In genomic region chr22:36340621-36341020, GRCh38 we compare ENCODE assay signal across 10 cellular contexts. TPM values are rescaled to one million over a fixed set of nuclear protein-coding genes. Genes with fewer than 3 reads are reported as not detected.
DNase-seq lines count a peak whose midpoint lies in the region; ATAC-seq, FAIRE-seq and TF ChIP-seq lines count a peak whose summit lies in the region.
"Had no signal": no experiment of that assay in that cellular context is flagged by ENCODE, and none has a peak within 500 bp of the region (broad histone marks: within the 10 kb centered on the region; RNA-seq: fewer than 3 reads in every experiment).

No MANE protein-coding gene starts in this region.

- peaks cover 47% of the 10 kb centered on the region for H3K4me1 Mint-ChIP-seq in GM23338
- H3K4me1 Mint-ChIP-seq in activated CD8-positive, alpha-beta T cell treated with anti-CD3 and anti-CD28 coated beads for 36 hours (ENCODE audit: low read depth), result peaks cover 92% of the 10 kb centered on the region

- no peaks in the 10 kb centered on the region for H3K9me3 ChIP-seq in right cardiac atrium (ENCODE audit: control insufficient read depth, low read length)

- peak in 1 of 2 experiments; percentile 25; a peak in 2 of 4 replicates for TF ChIP-seq CTCF in GM23338 (conservative IDR thresholded peaks at IDR 0.05; ENCODE audit: low read depth in 2 of 2)
- no peak for TF ChIP-seq CTCF in activated CD8-positive, alpha-beta T cell treated with anti-CD3 and anti-CD28 coated beads for 36 hours (IDR thresholded peaks at IDR 0.05)
- no peak for TF ChIP-seq CTCF in foreskin keratinocyte (conservative IDR thresholded peaks at IDR 0.05)

- peaks cover 3% of the 10 kb centered on the region; the same call in 1 of the 2 replicates for H3F3A ChIP-seq in GM23338 (replicated peaks; ENCODE audit: low read depth)

- ATAC-seq in GM23338, result no peak; the same call in 2 of the 3 replicates
- no peak for ATAC-seq in activated CD8-positive, alpha-beta T cell treated with anti-CD3 and anti-CD28 coated beads for 36 hours
- no peak for ATAC-seq in right cardiac atrium
- no peak for ATAC-seq in foreskin keratinocyte
- no peak for ATAC-seq in GM21515 (IDR thresholded peaks at IDR 0.05; ENCODE audit: unreplicated experiment)
- ATAC-seq in HG02885 (IDR thresholded peaks at IDR 0.05; ENCODE audit: poor library complexity, unreplicated experiment), result no peak

- DNase-seq in GM23338 (ENCODE audit: low spot score), result no peak
- DNase-seq in activated CD8-positive, alpha-beta T cell treated with anti-CD3 and anti-CD28 coated beads for 36 hours, result no peak
- DNase-seq in right cardiac atrium, result peak in 2 of 3 donors; percentile 32 to 44
- DNase-seq in frontal cortex (ENCODE audit: low spot score in 2 of 2), result no peak
- DNase-seq in foreskin keratinocyte, result no peak
- DNase-seq: stimulated activated CD4-positive, alpha-beta T cell treated with anti-CD3 and anti-CD28 coated beads, Interleukin-1b, Interleukin-23, amount 100 ng/mL, for 48 hours had no signal

- no peak overlapping the region for H3K9ac ChIP-seq in rectal smooth muscle tissue (ENCODE audit: low read length)

- H4K20me1 ChIP-seq in GM23338 (replicated peaks; ENCODE audit: insufficient read depth), result peaks cover 43% of the 10 kb centered on the region

- no peak overlapping the region for H3K4me2 ChIP-seq in GM23338

- H3K4me3 ChIP-seq in GM23338, result no peak overlapping the region
- H3K4me3 ChIP-seq in right cardiac atrium (ENCODE audit: low read length), result no peak overlapping the region
- H3K4me3 ChIP-seq in rectal smooth muscle tissue (ENCODE audit: low read length), result no peak overlapping the region

- no peaks in the 10 kb centered on the region for H3K9me2 ChIP-seq in GM23338 (ENCODE audit: insufficient read depth)

- POLR2A ChIA-PET in activated CD8-positive, alpha-beta T cell treated with anti-CD3 and anti-CD28 coated beads for 36 hours (lab: Charles Lee), result interaction anchor here (1.1 to 44.1 kb wide), 4 partner anchors 7 to 62 kb away, joined by 3 to 1125 read pairs (median 41); partner anchors contain the start of gene MYH9

- peaks cover 72% of the 10 kb centered on the region for H3K36me3 Mint-ChIP-seq in GM23338 (ENCODE audit: low read depth)
- H3K36me3 Mint-ChIP-seq in activated CD8-positive, alpha-beta T cell treated with anti-CD3 and anti-CD28 coated beads for 36 hours (ENCODE audit: low read depth), result peaks cover 88% of the 10 kb centered on the region

- WGBS in right cardiac atrium, result 42% methylated on average over 9 of the region's 9 CpGs

- CTCF ChIA-PET in activated CD8-positive, alpha-beta T cell treated with anti-CD3 and anti-CD28 coated beads for 36 hours (lab: Charles Lee), result interaction anchor here (1.6 to 3.1 kb wide), 4 partner anchors 12 to 146 kb away, joined by 4 to 15 read pairs (median 5); no protein-coding TSS in a partner anchor

- H3K4me1 ChIP-seq in GM23338 (ENCODE audit: insufficient read depth) (peaks cover 23% of the 10 kb centered on the region), right cardiac atrium (ENCODE audit: control insufficient read depth, insufficient read depth, low read length) (peaks cover 24% of the 10 kb centered on the region), rectal smooth muscle tissue (ENCODE audit: control insufficient read depth, insufficient read depth, low read length) (peaks cover 82% of the 10 kb centered on the region), foreskin keratinocyte (peaks cover 35% of the 10 kb centered on the region)

- H3K36me3 ChIP-seq in GM23338 (ENCODE audit: insufficient read depth), result peaks cover 36% of the 10 kb centered on the region
- H3K36me3 ChIP-seq in rectal smooth muscle tissue (ENCODE audit: control insufficient read depth, insufficient read depth, low read length), result peaks cover 48% of the 10 kb centered on the region

- H3K79me2 ChIP-seq in GM23338 (replicated peaks; ENCODE audit: insufficient read depth), result peaks cover 86% of the 10 kb centered on the region

- H3K27me3 Mint-ChIP-seq in GM23338 (ENCODE audit: insufficient read depth, low read depth, poor library complexity), result peaks cover 6% of the 10 kb centered on the region
- no peaks in the 10 kb centered on the region for H3K27me3 Mint-ChIP-seq in activated CD8-positive, alpha-beta T cell treated with anti-CD3 and anti-CD28 coated beads for 36 hours

- H3K27me3 ChIP-seq in GM23338 (ENCODE audit: insufficient read depth) (no peaks in the 10 kb centered on the region), right cardiac atrium (ENCODE audit: control insufficient read depth, insufficient read depth) (no peaks in the 10 kb centered on the region), rectal smooth muscle tissue (ENCODE audit: control insufficient read depth, insufficient read depth, low read length) (no peaks in the 10 kb centered on the region), foreskin keratinocyte (no peaks in the 10 kb centered on the region)

- H2AFZ ChIP-seq in GM23338, result no peak overlapping the region

- H3K9me3 Mint-ChIP-seq in GM23338, result no peaks in the 10 kb centered on the region
- H3K9me3 Mint-ChIP-seq in activated CD8-positive, alpha-beta T cell treated with anti-CD3 and anti-CD28 coated beads for 36 hours, result no peaks in the 10 kb centered on the region

- peak overlapping the region; percentile 17 for H3K27ac Mint-ChIP-seq in GM23338
- peak overlapping the region; percentile 97 for H3K27ac Mint-ChIP-seq in activated CD8-positive, alpha-beta T cell treated with anti-CD3 and anti-CD28 coated beads for 36 hours

- no peak for FAIRE-seq in frontal cortex (lab: Jason Lieb, UNC)
- FAIRE-seq: bronchial epithelial cell had no signal

- intact Hi-C loops in activated CD8-positive, alpha-beta T cell treated with anti-CD3 and anti-CD28 coated beads for 36 hours (cut with micrococcal nuclease), result no loop called here
- intact Hi-C loops in right cardiac atrium (cut with DNase I), result no loop called here

- H3K27ac ChIP-seq in GM23338 (ENCODE audit: low read depth) (peak overlapping the region; percentile 59; the same call in 1 of the 2 replicates), right cardiac atrium (ENCODE audit: low read length) (peak overlapping the region; percentile 20), rectal smooth muscle tissue (ENCODE audit: low read depth, low read length) (peak overlapping the region; percentile 78), foreskin keratinocyte (no peak overlapping the region)

- no peak overlapping the region for H3K4me3 Mint-ChIP-seq in GM23338
- H3K4me3 Mint-ChIP-seq in activated CD8-positive, alpha-beta T cell treated with anti-CD3 and anti-CD28 coated beads for 36 hours, result peak overlapping the region; percentile 16

TF ChIP-seq in GM23338, 12 proteins besides CTCF, POLR2A, EP300 and RAD21 (continues in another document):
- TF ChIP-seq REST (IDR thresholded peaks at IDR 0.05; ENCODE audit: unreplicated experiment), result no peak
- TF ChIP-seq NANOG (IDR thresholded peaks at IDR 0.05; ENCODE audit: borderline replicate concordance), result no peak
- TF ChIP-seq EZH2phosphoT487 (IDR thresholded peaks at IDR 0.05; ENCODE audit: unreplicated experiment), result no peak
- no peak for TF ChIP-seq EZH2 (IDR thresholded peaks at IDR 0.05; ENCODE audit: low read depth, unreplicated experiment)
- TF ChIP-seq CREB1 (CRISPR knock-in tag; IDR thresholded peaks at IDR 0.05; ENCODE audit: low read depth), result no peak
- no peak for TF ChIP-seq POLR2AphosphoS5 (IDR thresholded peaks at IDR 0.05; ENCODE audit: low read depth)
- TF ChIP-seq ZNF331 (CRISPR knock-in tag; IDR thresholded peaks at IDR 0.05; ENCODE audit: low read depth), result no peak

RNA-seq across cellular contexts. Expression of gene MYH9, which starts 47.1 kb away (rescaled TPM):
- 204 and 233 TPM in 2 replicates for total RNA-seq in GM23338 (2014; rRNA removed; shearing (Covaris generic))
- polyA plus RNA-seq in GM23338 (2016; fragmentation: Nextera tagmentation; extraction: Ambion mirVana), result 55.4 and 58.4 TPM in 2 replicates
- 100 to 1,000 TPM; 624 to 679 TPM for total RNA-seq in activated CD8-positive, alpha-beta T cell treated with anti-CD3 and anti-CD28 coated beads for 36 hours
- total RNA-seq in right cardiac atrium, result 100 to 1,000 TPM; 140 to 224 (median 163) TPM
- polyA plus RNA-seq in right cardiac atrium, result 92.5 TPM
- total RNA-seq in frontal cortex, result 32.2 TPM
- total RNA-seq in foreskin keratinocyte, result 926 and 995 TPM in 2 replicates
- polyA plus RNA-seq in foreskin keratinocyte, result 295 and 315 TPM in 2 replicates

Comparison
In these comparisons a context has a peak if more than half of its experiments do, and no peak if none do; other contexts are left out.
1. DNase-seq: peak in right cardiac atrium (2 of 3); none in GM23338 (single experiment), activated CD8-positive, alpha-beta T cell treated with anti-CD3 and anti-CD28 coated beads for 36 hours (single experiment), frontal cortex (0 of 2) and foreskin keratinocyte (0 of 2).